ENCODE assay signal across 14 cellular contexts in genomic region chr22:42077486-42078125, GRCh38. TPM values are rescaled to one million over a fixed set of nuclear protein-coding genes. Genes with fewer than 3 reads are reported as not detected.
DNase-seq lines count a peak whose midpoint lies in the region; ATAC-seq and TF ChIP-seq lines count a peak whose summit lies in the region.
"Had no signal": no experiment of that assay in that cellular context is flagged by ENCODE, and none has a peak within 500 bp of the region (broad histone marks: within the 10 kb centered on the region; RNA-seq: fewer than 3 reads in every experiment).

No MANE protein-coding gene starts in this region.

- H3K4me3 Mint-ChIP-seq in activated CD4-positive, alpha-beta T cell treated with anti-CD3 and anti-CD28 coated beads, Interleukin-2, amount 10 ng/mL, durations not matched to agents 24 days and 14 days, result no peak overlapping the region

- no peaks in the 10 kb centered on the region for H3K27me3 ChIP-seq in body of pancreas
- H3K27me3 ChIP-seq in muscle layer of colon (ENCODE audit: control insufficient read depth in 1 of 2, insufficient read depth in 2 of 2, low read length in 2 of 2), result no peaks in the 10 kb centered on the region
- H3K27me3 ChIP-seq in tibial artery, result no peaks in the 10 kb centered on the region

- H3K9ac ChIP-seq in muscle layer of colon (ENCODE audit: low read length), result peak overlapping the region; percentile 99

- 90 to 100% methylated on average over 2 to 10 of the region's 21 CpGs for WGBS in body of pancreas, 2 donors

- H3K27ac ChIP-seq in body of pancreas, result peak overlapping the region in 3 of 4 donors; percentile 96 to 99 (median 97)
- H3K27ac ChIP-seq in muscle layer of colon (ENCODE audit: low read depth, low read length), result peak overlapping the region; percentile 97
- peak overlapping the region; percentile 97 to 100 for H3K27ac ChIP-seq in tibial artery

- no peak overlapping the region for H3K4me3 ChIP-seq in body of pancreas
- H3K4me3 ChIP-seq in muscle layer of colon (ENCODE audit: low read depth in 1 of 2, low read length in 2 of 2), result no peak overlapping the region
- H3K4me3 ChIP-seq in tibial artery, result no peak overlapping the region

- H3K27me3 Mint-ChIP-seq in activated CD4-positive, alpha-beta T cell treated with anti-CD3 and anti-CD28 coated beads, Interleukin-2, amount 10 ng/mL, durations not matched to agents 24 days and 14 days, result no peaks in the 10 kb centered on the region
- H3K27me3 Mint-ChIP-seq: naive B cell had no signal

- peaks cover 13% of the 10 kb centered on the region for H3K36me3 Mint-ChIP-seq in activated CD4-positive, alpha-beta T cell treated with anti-CD3 and anti-CD28 coated beads, Interleukin-2, amount 10 ng/mL, durations not matched to agents 24 days and 14 days (ENCODE audit: low read depth)

- H3K27ac Mint-ChIP-seq in activated CD4-positive, alpha-beta T cell treated with anti-CD3 and anti-CD28 coated beads, Interleukin-2, amount 10 ng/mL, durations not matched to agents 24 days and 14 days, result peak overlapping the region; percentile 53

- H3K9me3 Mint-ChIP-seq in activated CD4-positive, alpha-beta T cell treated with anti-CD3 and anti-CD28 coated beads, Interleukin-2, amount 10 ng/mL, durations not matched to agents 24 days and 14 days, result no peaks in the 10 kb centered on the region
- H3K9me3 Mint-ChIP-seq: naive B cell had no signal

- ATAC-seq in body of pancreas, result no peak

- intact Hi-C loops in activated CD4-positive, alpha-beta T cell treated with anti-CD3 and anti-CD28 coated beads, Interleukin-2, amount 10 ng/mL, durations not matched to agents 24 days and 14 days (cut with micrococcal nuclease), result loop anchor here (2.0 to 10.0 kb wide), 2 partner anchors 79 to 243 kb away; partner anchors contain the start of genes SREBF2 and WBP2NL
- intact Hi-C loops in body of pancreas (cut with DNase I) (no loop called here), tibial artery (cut with DNase I; ENCODE audit: low total_unique reads) (loop anchor here (10.0 kb wide), 1 partner anchor 243 kb away; the partner anchor contains the start of gene SREBF2)

- H3K36me3 ChIP-seq in body of pancreas (replicated peaks in 1 of 2; ENCODE audit: insufficient read depth in 1 of 2, low read depth in 2 of 2), result peaks cover 0 to 4% of the 10 kb centered on the region in 2 donors
- H3K36me3 ChIP-seq in muscle layer of colon (ENCODE audit: insufficient read depth, low read length), result peaks cover 17% of the 10 kb centered on the region
- peaks cover 0 to 31% (median 18%) of the 10 kb centered on the region in 3 donors for H3K36me3 ChIP-seq in tibial artery

- H3K9me3 ChIP-seq in body of pancreas (no peaks in the 10 kb centered on the region), muscle layer of colon (ENCODE audit: low read length) (no peaks in the 10 kb centered on the region), tibial artery (no peaks in the 10 kb centered on the region)

- no peak for DNase-seq in activated CD4-positive, alpha-beta T cell treated with anti-CD3 and anti-CD28 coated beads, Interleukin-2, amount 10 ng/mL, durations not matched to agents 24 days and 14 days
- no peak for DNase-seq in activated CD4-positive, alpha-beta T cell treated with anti-CD3 and anti-CD28 coated beads, Interleukin-2, amount 50 U/mL, for 4 hours
- DNase-seq in body of pancreas (peak in 1 of 4 donors; percentile 14), tibial artery (peak in 1 of 2 donors; percentile 72), DMS79 (lab: John Stamatoyannopoulos, UW) (no peak), T1000 (lab: John Stamatoyannopoulos, UW) (no peak), NCI-H2107 treated with DMSO at 0.1 percent for 48 hours (lab: John Stamatoyannopoulos, UW; ENCODE audit: unreplicated experiment) (no peak)
- DNase-seq: ACHN; activated CD4-positive, alpha-beta T cell treated with anti-CD3 and anti-CD28 coated beads for 1 hour; amygdala; naive B cell; NCI-H446 treated with DMSO at 0.1 percent for 48 hours; stimulated activated CD4-positive, alpha-beta T cell treated with anti-CD3 and anti-CD28 coated beads, Interleukin-1b, Interleukin-23, amount 100 ng/mL, for 48 hours had no signal

- TF ChIP-seq CTCF in body of pancreas (IDR thresholded peaks at IDR 0.05), result no peak
- TF ChIP-seq CTCF in tibial artery (IDR thresholded peaks at IDR 0.05), result no peak

- H3K4me1 ChIP-seq in body of pancreas (peaks cover 62% of the 10 kb centered on the region), muscle layer of colon (ENCODE audit: insufficient read depth, low read length) (peaks cover 33% of the 10 kb centered on the region), tibial artery (peaks cover 0 to 67% (median 46%) of the 10 kb centered on the region in 4 donors)

- peaks cover 36% of the 10 kb centered on the region for H3K4me1 Mint-ChIP-seq in activated CD4-positive, alpha-beta T cell treated with anti-CD3 and anti-CD28 coated beads, Interleukin-2, amount 10 ng/mL, durations not matched to agents 24 days and 14 days

- no peak for TF ChIP-seq POLR2A in body of pancreas (IDR thresholded peaks at IDR 0.05)

RNA-seq across cellular contexts. Expression of gene SMDT1, which starts 1.9 kb away (rescaled TPM):
- total RNA-seq in activated CD4-positive, alpha-beta T cell treated with anti-CD3 and anti-CD28 coated beads, Interleukin-2, amount 10 ng/mL, durations not matched to agents 24 days and 14 days, result 54.4 and 58.7 TPM in 2 replicates
- total RNA-seq in body of pancreas, result 10 to 100 TPM; 13.8 to 14.8 TPM

RNA-seq across cellular contexts. Expression of gene PHETA2, which starts 3.6 kb away (rescaled TPM):
- total RNA-seq in activated CD4-positive, alpha-beta T cell treated with anti-CD3 and anti-CD28 coated beads, Interleukin-2, amount 10 ng/mL, durations not matched to agents 24 days and 14 days, result 5.0 and 6.2 TPM in 2 replicates
- 10 to 100 TPM in 1 of 2 donors, 1 to 10 TPM in 1; 9.2 to 12.2 TPM for total RNA-seq in body of pancreas

RNA-seq across cellular contexts. Expression of gene NAGA, which starts 7.0 kb away (rescaled TPM):
- 28.2 and 29.9 TPM in 2 replicates for total RNA-seq in activated CD4-positive, alpha-beta T cell treated with anti-CD3 and anti-CD28 coated beads, Interleukin-2, amount 10 ng/mL, durations not matched to agents 24 days and 14 days
- total RNA-seq in body of pancreas, result 10 to 100 TPM in 1 of 2 donors, 1 to 10 TPM in 1; 8.2 to 11.2 TPM

RNA-seq across cellular contexts. Expression of gene NDUFA6, which starts 13.0 kb away (rescaled TPM):
- total RNA-seq in activated CD4-positive, alpha-beta T cell treated with anti-CD3 and anti-CD28 coated beads, Interleukin-2, amount 10 ng/mL, durations not matched to agents 24 days and 14 days, result 77.7 and 87.8 TPM in 2 replicates
- total RNA-seq in body of pancreas, result 10 to 100 TPM; 18.9 to 30.3 TPM

RNA-seq across cellular contexts. Expression of gene CYP2D6, which starts 53.0 kb away (rescaled TPM):
- total RNA-seq in activated CD4-positive, alpha-beta T cell treated with anti-CD3 and anti-CD28 coated beads, Interleukin-2, amount 10 ng/mL, durations not matched to agents 24 days and 14 days, result 3.8 and 4.5 TPM in 2 replicates
- 1 to 10 TPM in 1 of 2 donors, under 1 TPM in 1; 0.52 to 2.0 TPM for total RNA-seq in body of pancreas
